Comparison of ENCODE assay signal across 11 cellular contexts in the genomic region with DNA sequence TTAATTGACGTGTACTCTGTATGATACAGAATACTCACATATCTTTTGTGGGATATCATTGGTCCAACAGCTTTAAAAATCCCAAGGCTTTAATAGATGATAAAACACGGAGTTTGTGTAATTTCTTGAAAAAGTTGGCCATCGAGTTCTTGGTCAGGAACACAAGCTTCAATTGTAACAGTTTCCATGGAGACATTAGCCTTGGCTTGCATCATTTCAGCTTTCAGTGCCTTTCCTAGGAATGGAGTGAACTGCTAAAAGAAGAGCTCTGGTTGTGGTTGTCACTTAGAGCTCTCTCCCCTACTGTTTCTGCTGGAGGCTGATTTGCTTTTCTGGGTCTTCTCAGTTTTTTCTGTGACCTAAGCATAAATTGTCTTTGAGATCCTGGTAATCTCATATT.
"Had no signal": no experiment of that assay in that cellular context is flagged by ENCODE, and none has a peak within 500 bp of the region (broad histone marks: within the 10 kb centered on the region; RNA-seq: fewer than 3 reads in every experiment).

No MANE protein-coding gene starts in this region.

- H3K36me3 ChIP-seq: neural progenitor cell, ovary had no signal

- DNase-seq: activated CD4-positive, alpha-beta memory T cell treated with anti-CD3 and anti-CD28 coated beads, Interleukin-2, amount 10 ng/mL, durations not matched to agents 7 days and 5 days; activated CD4-positive, alpha-beta T cell treated with anti-CD3 and anti-CD28 coated beads for 4 hours; activated naive CD4-positive, alpha-beta T cell treated with anti-CD3 and anti-CD28 coated beads, Interleukin-2, amount 50 U/mL, for 16 hours; activated T-cell treated with anti-CD3 and anti-CD28 coated beads, Interleukin-2, amount 50 U/mL, for 24 hours; effector CD4-positive, alpha-beta T cell; ovary; stimulated activated CD4-positive, alpha-beta T cell treated with anti-CD3 and anti-CD28 coated beads, Interleukin-12 subunit alpha, Interleukin-12 subunit beta, amount 100 ng/mL, for 4 hours had no signal

- ATAC-seq: stimulated activated effector memory CD8-positive, alpha-beta T cell treated with anti-CD3 and anti-CD28 coated beads, Interleukin-12 subunit alpha, Interleukin-12 subunit beta, amount 100 ng/mL, for 72 hours; WTC11 had no signal

- H3K27ac ChIP-seq: coronary artery, neural progenitor cell, ovary had no signal

- H2AFZ ChIP-seq: neural progenitor cell had no signal

- H3K9me3 ChIP-seq: ovary had no signal

- H3K9ac ChIP-seq: neural progenitor cell had no signal

- H3K27me3 ChIP-seq: neural progenitor cell, ovary had no signal

- H3K4me2 ChIP-seq: neural progenitor cell had no signal

- H3K4me3 ChIP-seq: coronary artery, neural progenitor cell, ovary had no signal

- H3K4me1 ChIP-seq: neural progenitor cell had no signal
